20 cellular contexts compared by ENCODE assay signal in the genomic region with DNA sequence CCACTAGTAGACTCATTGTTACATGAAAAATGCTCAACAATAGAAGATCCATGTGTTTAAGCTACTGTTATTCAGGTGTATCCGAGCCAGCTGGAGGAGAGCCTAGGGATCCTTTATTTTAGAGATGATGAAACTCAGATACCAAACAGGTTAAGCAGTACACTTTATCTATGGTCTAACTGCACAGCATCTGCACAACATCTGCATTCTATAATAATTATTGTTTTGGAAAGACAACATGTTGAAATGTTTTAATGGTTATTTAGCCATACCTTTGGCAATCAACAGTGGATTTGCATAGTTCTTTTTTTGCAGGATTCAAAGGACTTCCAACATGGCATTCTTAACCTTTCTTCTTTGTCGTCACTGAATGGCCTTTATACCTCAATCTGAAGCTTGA.
DNase-seq lines count a peak whose midpoint lies in the region; ATAC-seq and TF ChIP-seq lines count a peak whose summit lies in the region.
"Had no signal": no experiment of that assay in that cellular context is flagged by ENCODE, and none has a peak within 500 bp of the region (broad histone marks: within the 10 kb centered on the region; RNA-seq: fewer than 3 reads in every experiment).

No MANE protein-coding gene starts in this region.

- in situ Hi-C loops in mammary epithelial cell (cut with MboI; ENCODE audit: low sequenced_read_pairs in 2 of 2) = no loop called here

- peaks cover 19% of the 10 kb centered on the region for H3K4me1 Mint-ChIP-seq in MCF 10A (ENCODE audit: insufficient read depth, unreplicated experiment)
- peaks cover 10% of the 10 kb centered on the region for H3K4me1 Mint-ChIP-seq in stimulated activated memory B cell treated with anti-CD40 and anti-IgM and Interleukin-4, amounts not matched to agents 10 μg/mL and 1 μg/mL and 100 μg/mL, for 72 hours
- H3K4me1 Mint-ChIP-seq: CD14-positive monocyte, IgD-negative memory B cell had no signal

- BruUV-seq in mammary epithelial cell (replicated peaks; lab: Mats Ljungman, UMichigan) = no TSS peak
- BruUV-seq in MCF 10A (replicated peaks; lab: Mats Ljungman, UMichigan) = no TSS peak

- H3K9ac ChIP-seq in mammary epithelial cell (ENCODE audit: insufficient read depth, low read length) = no peak overlapping the region
- H3K9ac ChIP-seq: BLaER1 had no signal

- dilution Hi-C loops in mammary epithelial cell (cut with HindIII; ENCODE audit: low sequenced_read_pairs) = no loop called here

- no peaks in the 10 kb centered on the region for H4K20me1 ChIP-seq in mammary epithelial cell (ENCODE audit: insufficient read depth, low read length)
- H4K20me1 ChIP-seq: BLaER1 had no signal

- no peak overlapping the region for H3K27ac Mint-ChIP-seq in MCF 10A (ENCODE audit: low read depth, unreplicated experiment)
- no peak overlapping the region for H3K27ac Mint-ChIP-seq in stimulated activated memory B cell treated with anti-CD40 and anti-IgM and Interleukin-4, amounts not matched to agents 10 μg/mL and 1 μg/mL and 100 μg/mL, for 72 hours
- H3K27ac Mint-ChIP-seq: CD4-positive, alpha-beta memory T cell; H9; IgD-negative memory B cell had no signal

- no peak for DNase-seq in mammary epithelial cell
- DNase-seq in MCF 10A (ENCODE audit: unreplicated experiment) = no peak
- peak; percentile 19 for DNase-seq in fibroblast of mammary gland (ENCODE audit: low read depth)
- no peak for DNase-seq in omental fat pad (ENCODE audit: low spot score)
- no peak for DNase-seq in NCI-H524 (lab: John Stamatoyannopoulos, UW)
- DNase-seq: CD4-positive, alpha-beta memory T cell; DMS53; DND-41; GOT3; H9; KBM-7 had no signal

- no peak overlapping the region for H3K27ac ChIP-seq in mammary epithelial cell (ENCODE audit: insufficient read depth, low read depth, low read length)
- H3K27ac ChIP-seq: 22Rv1, A549, BLaER1 had no signal

- POLR2A ChIA-PET in MCF 10A (lab: Yijun Ruan, JAX) = interaction anchor here (0.8 kb wide), 1 partner anchor 14 kb away, joined by 3 read pairs; no protein-coding TSS in a partner anchor

- 98% methylated on average over 2 of the region's 2 CpGs for WGBS in mammary epithelial cell (ENCODE audit: low coverage, missing lambda C conversion rate)

- H3K79me2 ChIP-seq in mammary epithelial cell (ENCODE audit: insufficient read depth, low read length) = no peaks in the 10 kb centered on the region

- TF ChIP-seq CTCF in mammary epithelial cell (conservative IDR thresholded peaks at IDR 0.05 in 1 of 2, IDR thresholded peaks at IDR 0.05 in 1 of 2; ENCODE audit: extremely low read depth in 1 of 2, insufficient read depth in 1 of 2, low read depth in 1 of 2, low read length in 2 of 2) = no peak
- TF ChIP-seq CTCF in MCF 10A (IDR thresholded peaks at IDR 0.05; ENCODE audit: unreplicated experiment) = no peak
- TF ChIP-seq CTCF in fibroblast of mammary gland (conservative IDR thresholded peaks at IDR 0.05; ENCODE audit: control insufficient read depth, insufficient read depth, low read depth, low read length) = no peak
- TF ChIP-seq CTCF in omental fat pad (IDR thresholded peaks at IDR 0.05) = no peak

- H3K4me1 ChIP-seq in mammary epithelial cell (ENCODE audit: insufficient read depth, low read length) = peaks cover 24% of the 10 kb centered on the region
- H3K4me1 ChIP-seq: A549 had no signal

- no peaks in the 10 kb centered on the region for H3K36me3 ChIP-seq in mammary epithelial cell (ENCODE audit: insufficient read depth, low read length)
- H3K36me3 ChIP-seq: BLaER1 had no signal

- H3K9me3 Mint-ChIP-seq in MCF 10A (ENCODE audit: unreplicated experiment) = no peaks in the 10 kb centered on the region
- H3K9me3 Mint-ChIP-seq in stimulated activated memory B cell treated with anti-CD40 and anti-IgM and Interleukin-4, amounts not matched to agents 10 μg/mL and 1 μg/mL and 100 μg/mL, for 72 hours = peaks cover 6% of the 10 kb centered on the region
- H3K9me3 Mint-ChIP-seq: H9, IgD-negative memory B cell had no signal

- peak overlapping the region; percentile 5 for H2AFZ ChIP-seq in mammary epithelial cell (ENCODE audit: low read depth, low read length)

- no peak overlapping the region for H3K4me3 ChIP-seq in mammary epithelial cell (replicated peaks in 1 of 3; ENCODE audit: insufficient read depth in 1 of 3, low read depth in 2 of 3, low read length in 3 of 3)
- no peak overlapping the region for H3K4me3 ChIP-seq in fibroblast of mammary gland (ENCODE audit: control insufficient read depth, low read depth, low read length)
- H3K4me3 ChIP-seq: A549, BLaER1, GM12878 had no signal

- no peaks in the 10 kb centered on the region for H3K27me3 Mint-ChIP-seq in MCF 10A (ENCODE audit: insufficient read depth, unreplicated experiment)
- peaks cover 9% of the 10 kb centered on the region for H3K27me3 Mint-ChIP-seq in stimulated activated memory B cell treated with anti-CD40 and anti-IgM and Interleukin-4, amounts not matched to agents 10 μg/mL and 1 μg/mL and 100 μg/mL, for 72 hours
- H3K27me3 Mint-ChIP-seq: CD4-positive, alpha-beta memory T cell; IgD-negative memory B cell had no signal

- intact Hi-C loops in mammary epithelial cell (cut with micrococcal nuclease) (no loop called here), MCF 10A (cut with micrococcal nuclease) (no loop called here)

- no peaks in the 10 kb centered on the region for H3K9me3 ChIP-seq in mammary epithelial cell (replicated peaks; ENCODE audit: insufficient read depth, low read length)
- H3K9me3 ChIP-seq: A549 had no signal

- H3K4me2 ChIP-seq in mammary epithelial cell (ENCODE audit: insufficient read depth, low read depth, low read length) = no peak overlapping the region
- H3K4me2 ChIP-seq: A549, BLaER1 had no signal

- no peaks in the 10 kb centered on the region for H3K27me3 ChIP-seq in mammary epithelial cell (ENCODE audit: insufficient read depth, low read length)
- H3K27me3 ChIP-seq: BLaER1 had no signal

- ATAC-seq in omental fat pad (ENCODE audit: low FRiP score) (peak; percentile 6), GM19328 (IDR thresholded peaks at IDR 0.05; ENCODE audit: unreplicated experiment) (no peak)
- ATAC-seq in stimulated activated memory B cell treated with anti-CD40 and anti-IgM and Interleukin-4, amounts not matched to agents 10 μg/mL and 1 μg/mL and 100 μg/mL, for 72 hours = no peak
- ATAC-seq: A549, GM12878, HepG2 had no signal

- H3K36me3 Mint-ChIP-seq in MCF 10A (ENCODE audit: insufficient read depth, unreplicated experiment) = no peaks in the 10 kb centered on the region
- no peaks in the 10 kb centered on the region for H3K36me3 Mint-ChIP-seq in stimulated activated memory B cell treated with anti-CD40 and anti-IgM and Interleukin-4, amounts not matched to agents 10 μg/mL and 1 μg/mL and 100 μg/mL, for 72 hours
- H3K36me3 Mint-ChIP-seq: CD14-positive monocyte; CD4-positive, alpha-beta memory T cell; IgD-negative memory B cell had no signal

- H3K4me3 Mint-ChIP-seq in MCF 10A (ENCODE audit: unreplicated experiment) = no peak overlapping the region
- H3K4me3 Mint-ChIP-seq in stimulated activated memory B cell treated with anti-CD40 and anti-IgM and Interleukin-4, amounts not matched to agents 10 μg/mL and 1 μg/mL and 100 μg/mL, for 72 hours = no peak overlapping the region
- H3K4me3 Mint-ChIP-seq: CD14-positive monocyte; CD4-positive, alpha-beta memory T cell; H9; IgD-negative memory B cell had no signal

- CTCF ChIA-PET in mammary epithelial cell (lab: Charles Lee; ENCODE audit: low non-redundant PET) (no interaction called here), MCF 10A (lab: Yijun Ruan, JAX) (interaction anchor here (0.6 to 0.9 kb wide), 3 partner anchors 21 to 761 kb away, joined by 3 read pairs; no protein-coding TSS in a partner anchor)
